In the genomic region with DNA sequence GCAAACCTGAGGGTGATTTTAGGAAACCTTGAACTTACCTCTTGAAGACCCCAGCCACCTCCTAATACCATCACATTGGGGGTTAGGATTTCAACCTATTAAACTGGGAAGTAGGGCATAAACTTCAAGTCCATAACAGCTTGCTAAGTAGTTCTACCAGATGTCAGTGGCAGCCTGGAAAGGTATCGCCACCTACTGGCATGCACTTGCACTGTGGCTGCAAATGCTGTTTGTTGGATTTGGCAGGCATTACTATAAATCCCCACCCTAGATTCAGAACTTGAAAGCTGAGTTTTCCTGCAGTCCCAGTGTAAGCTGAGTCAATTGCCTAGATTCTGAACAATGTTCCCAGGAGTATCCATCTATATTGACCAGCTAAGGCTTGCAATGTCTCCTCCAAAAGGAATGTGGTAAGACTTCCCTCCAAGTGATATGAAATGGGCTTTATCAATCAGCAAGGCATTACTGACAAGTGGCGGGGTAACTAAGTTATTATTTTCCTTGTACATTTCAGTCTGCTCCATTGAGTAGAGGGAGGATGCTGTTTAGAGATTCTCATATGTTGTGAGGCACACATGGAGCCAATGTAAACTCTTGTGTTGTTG, we compare ENCODE assay signal across 8 cellular contexts.
DNase-seq lines count a peak whose midpoint lies in the region; ATAC-seq and TF ChIP-seq lines count a peak whose summit lies in the region.

No MANE protein-coding gene starts in this region.

- DNase-seq in CD14-positive monocyte (ENCODE audit: low spot score) (no peak), NCI-H524 treated with DMSO at 0.1 percent for 48 hours (lab: John Stamatoyannopoulos, UW) (peak; percentile 43), epithelial cell of esophagus (ENCODE audit: low read depth) (peak; percentile 75), nephron progenitor cell (peak; percentile 29), thyroid gland (peak in 1 of 2 donors; percentile 8), omental fat pad (ENCODE audit: low spot score) (no peak)
- DNase-seq in activated CD8-positive, alpha-beta memory T cell treated with anti-CD3 and anti-CD28 coated beads for 24 hours: peak; percentile 84

- H3K27me3 ChIP-seq in thyroid gland: no peaks in the 10 kb centered on the region

- peak; percentile 76 for ATAC-seq in GM21576 (IDR thresholded peaks at IDR 0.05; ENCODE audit: unreplicated experiment)
- ATAC-seq in omental fat pad (ENCODE audit: low FRiP score): no peak

- H3K27me3 Mint-ChIP-seq in CD14-positive monocyte (ENCODE audit: low read depth in 3 of 3): peaks cover 0 to 2% (median 0%) of the 10 kb centered on the region in 3 donors
- peaks cover 3% of the 10 kb centered on the region for H3K27me3 Mint-ChIP-seq in nephron progenitor cell (ENCODE audit: low read depth, poor library complexity)

- no peaks in the 10 kb centered on the region for H3K4me1 ChIP-seq in thyroid gland

- H3K27ac Mint-ChIP-seq in CD14-positive monocyte (no peak overlapping the region), nephron progenitor cell (no peak overlapping the region)

- intact Hi-C loops in CD14-positive monocyte (cut with micrococcal nuclease): loop anchor here in 1 of 2 donors (10.0 kb wide), 1 partner anchor 359 kb away; no protein-coding TSS in a partner anchor
- intact Hi-C loops in thyroid gland (cut with DNase I): no loop called here

- no peak for TF ChIP-seq POLR2A in thyroid gland (IDR thresholded peaks at IDR 0.05)

- no peak overlapping the region for H3K27ac ChIP-seq in thyroid gland

- H3K4me3 Mint-ChIP-seq in CD14-positive monocyte (no peak overlapping the region), nephron progenitor cell (no peak overlapping the region)

- H3K9me3 Mint-ChIP-seq in CD14-positive monocyte (peaks cover 0 to 11% (median 7%) of the 10 kb centered on the region in 7 donors), nephron progenitor cell (peaks cover 5% of the 10 kb centered on the region)

- H3K4me1 Mint-ChIP-seq in CD14-positive monocyte (peaks cover 8% of the 10 kb centered on the region), nephron progenitor cell (no peaks in the 10 kb centered on the region)

- peak; percentile 75 for TF ChIP-seq CTCF in CD14-positive monocyte (IDR thresholded peaks at IDR 0.05)
- peak; percentile 82 for TF ChIP-seq CTCF in epithelial cell of esophagus (IDR thresholded peaks at IDR 0.05; ENCODE audit: insufficient read depth, low read depth, low read length, missing control alignments)
- TF ChIP-seq CTCF in nephron progenitor cell (IDR thresholded peaks at IDR 0.05): peak; percentile 58
- peak in 5 of 6 experiments; percentile 14 to 37 (median 28) for TF ChIP-seq CTCF in thyroid gland (IDR thresholded peaks at IDR 0.05)
- no peak for TF ChIP-seq CTCF in omental fat pad (IDR thresholded peaks at IDR 0.05)

- H3K36me3 Mint-ChIP-seq in CD14-positive monocyte: no peaks in the 10 kb centered on the region
- H3K36me3 Mint-ChIP-seq in nephron progenitor cell (ENCODE audit: low read depth): no peaks in the 10 kb centered on the region

- H3K9me3 ChIP-seq in thyroid gland: no peaks in the 10 kb centered on the region

- 88 to 100% methylated on average over 2 of the region's 2 CpGs for WGBS in thyroid gland, 2 donors

- H3K4me3 ChIP-seq in epithelial cell of esophagus (ENCODE audit: low read length): no peak overlapping the region
- H3K4me3 ChIP-seq in thyroid gland (replicated peaks in 1 of 3): no peak overlapping the region

- H3K36me3 ChIP-seq in thyroid gland: no peaks in the 10 kb centered on the region

Comparison
In these comparisons a context has a peak if more than half of its experiments do, and no peak if none do; other contexts are left out.
1. DNase-seq: peak in NCI-H524 treated with DMSO at 0.1 percent for 48 hours (single experiment), activated CD8-positive, alpha-beta memory T cell treated with anti-CD3 and anti-CD28 coated beads for 24 hours (single experiment), epithelial cell of esophagus (single experiment) and nephron progenitor cell (single experiment); none in CD14-positive monocyte (single experiment) and omental fat pad (single experiment).
2. CTCF ChIP-seq: peak in CD14-positive monocyte (single experiment), epithelial cell of esophagus (single experiment), nephron progenitor cell (single experiment) and thyroid gland (5 of 6); none in omental fat pad (0 of 3).